In the genomic region with DNA sequence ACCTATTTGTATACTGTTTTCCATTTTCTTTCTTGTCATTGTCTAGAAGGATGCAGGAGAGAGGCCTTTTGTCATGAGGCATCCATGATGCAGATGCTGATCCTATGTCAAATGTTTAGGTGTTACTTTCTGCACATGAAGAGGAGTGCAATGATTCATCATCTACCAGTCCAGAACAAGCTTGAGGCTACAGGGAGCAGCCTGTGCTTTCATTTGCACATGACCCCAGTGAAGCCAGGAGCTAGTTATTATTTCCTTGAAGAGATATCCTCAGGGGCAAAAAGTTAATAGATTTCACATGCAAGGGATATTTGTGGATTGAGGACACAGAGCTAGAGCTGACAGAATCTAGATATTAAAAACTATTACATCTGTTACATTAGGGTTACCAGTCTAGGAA, we compare ENCODE assay signal across 1 cellular context.
TF ChIP-seq lines count a peak whose summit lies in the region.

No MANE protein-coding gene starts in this region.

TF ChIP-seq in GM12878, 131 proteins besides CTCF, POLR2A, EP300 and RAD21 (continued from another document):
- TF ChIP-seq, protein P1, sequence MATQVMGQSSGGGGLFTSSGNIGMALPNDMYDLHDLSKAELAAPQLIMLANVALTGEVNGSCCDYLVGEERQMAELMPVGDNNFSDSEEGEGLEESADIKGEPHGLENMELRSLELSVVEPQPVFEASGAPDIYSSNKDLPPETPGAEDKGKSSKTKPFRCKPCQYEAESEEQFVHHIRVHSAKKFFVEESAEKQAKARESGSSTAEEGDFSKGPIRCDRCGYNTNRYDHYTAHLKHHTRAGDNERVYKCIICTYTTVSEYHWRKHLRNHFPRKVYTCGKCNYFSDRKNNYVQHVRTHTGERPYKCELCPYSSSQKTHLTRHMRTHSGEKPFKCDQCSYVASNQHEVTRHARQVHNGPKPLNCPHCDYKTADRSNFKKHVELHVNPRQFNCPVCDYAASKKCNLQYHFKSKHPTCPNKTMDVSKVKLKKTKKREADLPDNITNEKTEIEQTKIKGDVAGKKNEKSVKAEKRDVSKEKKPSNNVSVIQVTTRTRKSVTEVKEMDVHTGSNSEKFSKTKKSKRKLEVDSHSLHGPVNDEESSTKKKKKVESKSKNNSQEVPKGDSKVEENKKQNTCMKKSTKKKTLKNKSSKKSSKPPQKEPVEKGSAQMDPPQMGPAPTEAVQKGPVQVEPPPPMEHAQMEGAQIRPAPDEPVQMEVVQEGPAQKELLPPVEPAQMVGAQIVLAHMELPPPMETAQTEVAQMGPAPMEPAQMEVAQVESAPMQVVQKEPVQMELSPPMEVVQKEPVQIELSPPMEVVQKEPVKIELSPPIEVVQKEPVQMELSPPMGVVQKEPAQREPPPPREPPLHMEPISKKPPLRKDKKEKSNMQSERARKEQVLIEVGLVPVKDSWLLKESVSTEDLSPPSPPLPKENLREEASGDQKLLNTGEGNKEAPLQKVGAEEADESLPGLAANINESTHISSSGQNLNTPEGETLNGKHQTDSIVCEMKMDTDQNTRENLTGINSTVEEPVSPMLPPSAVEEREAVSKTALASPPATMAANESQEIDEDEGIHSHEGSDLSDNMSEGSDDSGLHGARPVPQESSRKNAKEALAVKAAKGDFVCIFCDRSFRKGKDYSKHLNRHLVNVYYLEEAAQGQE (IDR thresholded peaks at IDR 0.05; ENCODE audit: low read depth, low read length), result no peak
- no peak for TF ChIP-seq ZNF24 (IDR thresholded peaks at IDR 0.05)
- no peak for TF ChIP-seq CBX5 (IDR thresholded peaks at IDR 0.05; ENCODE audit: low read depth)
- TF ChIP-seq NFYA (IDR thresholded peaks at IDR 0.05; ENCODE audit: borderline replicate concordance, low read depth, low read length), result no peak
- TF ChIP-seq TBL1XR1 (IDR thresholded peaks at IDR 0.05; ENCODE audit: low read depth, low read length), result no peak
- TF ChIP-seq BCL11A (IDR thresholded peaks at IDR 0.05; ENCODE audit: low read depth, low read length), result no peak
- TF ChIP-seq ETV6 (conservative IDR thresholded peaks at IDR 0.05 in 1 of 2, IDR thresholded peaks at IDR 0.05 in 1 of 2; ENCODE audit: borderline replicate concordance in 1 of 2, low read depth in 1 of 2), result no peak
TF ChIP-seq in GM12878: peak in this region for 0.
